12 cellular contexts compared by ENCODE assay signal in genomic region chr12:66092559-66093269, GRCh38. TPM values are rescaled to one million over a fixed set of nuclear protein-coding genes. Genes with fewer than 3 reads are reported as not detected.
DNase-seq lines count a peak whose midpoint lies in the region; ATAC-seq and TF ChIP-seq lines count a peak whose summit lies in the region.
"Had no signal": no experiment of that assay in that cellular context is flagged by ENCODE, and none has a peak within 500 bp of the region (broad histone marks: within the 10 kb centered on the region; RNA-seq: fewer than 3 reads in every experiment).

No MANE protein-coding gene starts in this region.

- peaks cover 2% of the 10 kb centered on the region for H3K4me1 ChIP-seq in IMR-90 (ENCODE audit: control insufficient read depth, insufficient read depth, low read length)
- H3K4me1 ChIP-seq in ovary (ENCODE audit: insufficient read depth), result no peaks in the 10 kb centered on the region
- H3K4me1 ChIP-seq in heart right ventricle, result peaks cover 0 to 13% (median 0%) of the 10 kb centered on the region in 9 donors

- H4K5ac ChIP-seq in IMR-90 (ENCODE audit: low read depth, low read length), result no peak overlapping the region

- H3K27ac Mint-ChIP-seq in activated CD8-positive, alpha-beta T cell treated with anti-CD3 and anti-CD28 coated beads for 36 hours, result no peak overlapping the region
- no peak overlapping the region for H3K27ac Mint-ChIP-seq in activated CD8-positive, alpha-beta T cell treated with anti-CD3 and anti-CD28 coated beads, Interleukin-2, amount 10 ng/mL, durations not matched to agents 7 days and 5 days
- H3K27ac Mint-ChIP-seq in stimulated activated memory B cell treated with anti-CD40 and anti-IgM and Interleukin-4, amounts not matched to agents 10 μg/mL and 1 μg/mL and 100 μg/mL, for 72 hours, result no peak overlapping the region
- H3K27ac Mint-ChIP-seq: activated CD4-positive, alpha-beta T cell treated with anti-CD3 and anti-CD28 coated beads, Interleukin-2, amount 10 ng/mL, durations not matched to agents 7 days and 5 days had no signal

- no peak overlapping the region for H4K91ac ChIP-seq in IMR-90 (ENCODE audit: insufficient read depth, low read depth, low read length)

- intact Hi-C loops in activated CD8-positive, alpha-beta T cell treated with anti-CD3 and anti-CD28 coated beads for 36 hours (cut with micrococcal nuclease), result no loop called here
- intact Hi-C loops in IMR-90 (cut with micrococcal nuclease) (no loop called here), ovary (cut with DNase I) (no loop called here), heart right ventricle (cut with DNase I) (no loop called here)

- H3K27me3 ChIP-seq in IMR-90 (ENCODE audit: control insufficient read depth, insufficient read depth, low read length) (no peaks in the 10 kb centered on the region), ovary (no peaks in the 10 kb centered on the region), heart right ventricle (peaks cover 0 to 3% (median 0%) of the 10 kb centered on the region in 7 donors)
- H3K27me3 ChIP-seq: esophagus muscularis mucosa, upper lobe of left lung had no signal

- DNase-seq in activated CD8-positive, alpha-beta T cell treated with anti-CD3 and anti-CD28 coated beads for 36 hours, result peak; percentile 15
- DNase-seq in activated CD8-positive, alpha-beta T cell treated with anti-CD3 and anti-CD28 coated beads, Interleukin-2, amount 10 ng/mL, durations not matched to agents 7 days and 5 days, result no peak
- DNase-seq in IMR-90, result peak; percentile 56
- DNase-seq in epithelial cell of prostate (ENCODE audit: low read depth, low spot score), result peak; percentile 49
- no peak for DNase-seq in ovary
- no peak for DNase-seq in NK-92 (lab: John Stamatoyannopoulos, UW; ENCODE audit: unreplicated experiment)
- no peak for DNase-seq in heart right ventricle
- DNase-seq: activated CD4-positive, alpha-beta T cell treated with anti-CD3 and anti-CD28 coated beads, Interleukin-2, amount 10 ng/mL, durations not matched to agents 7 days and 5 days; midbrain; upper lobe of left lung had no signal

- TF ChIP-seq CTCF in activated CD8-positive, alpha-beta T cell treated with anti-CD3 and anti-CD28 coated beads for 36 hours (IDR thresholded peaks at IDR 0.05), result no peak
- TF ChIP-seq CTCF in IMR-90 (conservative IDR thresholded peaks at IDR 0.05; ENCODE audit: low read depth, low read length) (no peak), ovary (IDR thresholded peaks at IDR 0.05) (no peak), heart right ventricle (IDR thresholded peaks at IDR 0.05) (no peak)

- H3K4me3 ChIP-seq in IMR-90 (ENCODE audit: insufficient read depth, low read depth, low read length) (no peak overlapping the region), ovary (no peak overlapping the region), heart right ventricle (no peak overlapping the region)
- H3K4me3 ChIP-seq: esophagus muscularis mucosa, upper lobe of left lung had no signal

- H3K9me1 ChIP-seq in IMR-90 (ENCODE audit: insufficient read depth, low read length), result no peaks in the 10 kb centered on the region

- in situ Hi-C loops in IMR-90 (cut with MboI; ENCODE audit: low sequenced_read_pairs), result no loop called here

- no peak overlapping the region for H2BK5ac ChIP-seq in IMR-90 (ENCODE audit: low read depth, low read length, poor library complexity, severe bottlenecking)

- H3K36me3 Mint-ChIP-seq in activated CD8-positive, alpha-beta T cell treated with anti-CD3 and anti-CD28 coated beads for 36 hours (ENCODE audit: low read depth), result no peaks in the 10 kb centered on the region
- H3K36me3 Mint-ChIP-seq in activated CD8-positive, alpha-beta T cell treated with anti-CD3 and anti-CD28 coated beads, Interleukin-2, amount 10 ng/mL, durations not matched to agents 7 days and 5 days (ENCODE audit: low read depth), result no peaks in the 10 kb centered on the region
- no peaks in the 10 kb centered on the region for H3K36me3 Mint-ChIP-seq in stimulated activated memory B cell treated with anti-CD40 and anti-IgM and Interleukin-4, amounts not matched to agents 10 μg/mL and 1 μg/mL and 100 μg/mL, for 72 hours

- no peak overlapping the region for H2AK5ac ChIP-seq in IMR-90 (ENCODE audit: low read depth, low read length)

- TF ChIP-seq POLR2A in IMR-90 (IDR thresholded peaks at IDR 0.05; ENCODE audit: low read depth, low read length) (no peak), ovary (IDR thresholded peaks at IDR 0.05) (no peak)

- no peak overlapping the region for H3K4ac ChIP-seq in IMR-90 (ENCODE audit: low read depth, low read length)

- H3K9ac ChIP-seq in IMR-90 (ENCODE audit: low read depth, low read length), result no peak overlapping the region

- H2AFZ ChIP-seq in IMR-90 (replicated peaks; ENCODE audit: low read length, poor library complexity), result no peak overlapping the region

- no peak overlapping the region for H2BK20ac ChIP-seq in IMR-90 (ENCODE audit: low read depth, low read length)

- no peak overlapping the region for H3K4me3 Mint-ChIP-seq in activated CD8-positive, alpha-beta T cell treated with anti-CD3 and anti-CD28 coated beads for 36 hours
- no peak overlapping the region for H3K4me3 Mint-ChIP-seq in activated CD8-positive, alpha-beta T cell treated with anti-CD3 and anti-CD28 coated beads, Interleukin-2, amount 10 ng/mL, durations not matched to agents 7 days and 5 days
- no peak overlapping the region for H3K4me3 Mint-ChIP-seq in stimulated activated memory B cell treated with anti-CD40 and anti-IgM and Interleukin-4, amounts not matched to agents 10 μg/mL and 1 μg/mL and 100 μg/mL, for 72 hours
- H3K4me3 Mint-ChIP-seq: activated CD4-positive, alpha-beta T cell treated with anti-CD3 and anti-CD28 coated beads, Interleukin-2, amount 10 ng/mL, durations not matched to agents 7 days and 5 days had no signal

- no peak overlapping the region for H3K56ac ChIP-seq in IMR-90 (ENCODE audit: extremely low read depth, insufficient read depth, low read length)

- dilution Hi-C loops in IMR-90 (cut with HindIII; ENCODE audit: low sequenced_read_pairs, unreplicated experiment), result no loop called here

- no peak overlapping the region for H3K18ac ChIP-seq in IMR-90 (ENCODE audit: low read depth, low read length)

- no CpG with 5 or more reads among the region's 1 CpG for WGBS in IMR-90 (ENCODE audit: extremely low coverage in 2 of 2, insufficient read length in 1 of 2), 2 experiments
- 2 to 7% (median 4%) methylated on average over 1 of the region's 1 CpG for WGBS in ovary, 3 donors
- 2 to 9% methylated on average over 1 of the region's 1 CpG for WGBS in heart right ventricle, 2 donors

- H3K14ac ChIP-seq in IMR-90 (replicated peaks; ENCODE audit: low read depth, low read length), result no peak overlapping the region

- H3K4me1 Mint-ChIP-seq in activated CD8-positive, alpha-beta T cell treated with anti-CD3 and anti-CD28 coated beads for 36 hours (ENCODE audit: low read depth), result peaks cover 4% of the 10 kb centered on the region
- no peaks in the 10 kb centered on the region for H3K4me1 Mint-ChIP-seq in activated CD8-positive, alpha-beta T cell treated with anti-CD3 and anti-CD28 coated beads, Interleukin-2, amount 10 ng/mL, durations not matched to agents 7 days and 5 days (ENCODE audit: low read depth)
- peaks cover 6% of the 10 kb centered on the region for H3K4me1 Mint-ChIP-seq in stimulated activated memory B cell treated with anti-CD40 and anti-IgM and Interleukin-4, amounts not matched to agents 10 μg/mL and 1 μg/mL and 100 μg/mL, for 72 hours
- H3K4me1 Mint-ChIP-seq: activated CD4-positive, alpha-beta T cell treated with anti-CD3 and anti-CD28 coated beads, Interleukin-2, amount 10 ng/mL, durations not matched to agents 7 days and 5 days had no signal

- POLR2A ChIA-PET in activated CD8-positive, alpha-beta T cell treated with anti-CD3 and anti-CD28 coated beads for 36 hours (lab: Charles Lee), result no interaction called here
- POLR2A ChIA-PET in activated CD8-positive, alpha-beta T cell treated with anti-CD3 and anti-CD28 coated beads, Interleukin-2, amount 10 ng/mL, durations not matched to agents 7 days and 5 days (lab: Charles Lee), result no interaction called here
- POLR2A ChIA-PET in IMR-90 (lab: Charles Lee; ENCODE audit: unreplicated experiment), result no interaction called here

- no peak overlapping the region for H2BK120ac ChIP-seq in IMR-90 (ENCODE audit: low read depth, low read length)

- no peak overlapping the region for H3K23ac ChIP-seq in IMR-90 (ENCODE audit: low read depth, low read length)

- no TSS peak for BruUV-seq in IMR-90 (replicated peaks; lab: Mats Ljungman, UMichigan)

- TF ChIP-seq EP300 in ovary (IDR thresholded peaks at IDR 0.05), result no peak

- ATAC-seq in activated CD8-positive, alpha-beta T cell treated with anti-CD3 and anti-CD28 coated beads for 36 hours, result no peak
- no peak for ATAC-seq in activated CD8-positive, alpha-beta T cell treated with anti-CD3 and anti-CD28 coated beads, Interleukin-2, amount 10 ng/mL, durations not matched to agents 7 days and 5 days
- ATAC-seq in IMR-90 (ENCODE audit: low read depth) (peak; percentile 44; the same call in 1 of the 2 replicates), heart right ventricle (no peak)
- ATAC-seq in stimulated activated memory B cell treated with anti-CD40 and anti-IgM and Interleukin-4, amounts not matched to agents 10 μg/mL and 1 μg/mL and 100 μg/mL, for 72 hours, result peak; percentile 54

- H3K27me3 Mint-ChIP-seq in activated CD8-positive, alpha-beta T cell treated with anti-CD3 and anti-CD28 coated beads for 36 hours, result peaks cover 4% of the 10 kb centered on the region
- H3K27me3 Mint-ChIP-seq in activated CD8-positive, alpha-beta T cell treated with anti-CD3 and anti-CD28 coated beads, Interleukin-2, amount 10 ng/mL, durations not matched to agents 7 days and 5 days (ENCODE audit: low read depth), result peaks cover 9% of the 10 kb centered on the region
- peaks cover 22% of the 10 kb centered on the region for H3K27me3 Mint-ChIP-seq in stimulated activated memory B cell treated with anti-CD40 and anti-IgM and Interleukin-4, amounts not matched to agents 10 μg/mL and 1 μg/mL and 100 μg/mL, for 72 hours

- no peaks in the 10 kb centered on the region for H3K9me3 Mint-ChIP-seq in activated CD8-positive, alpha-beta T cell treated with anti-CD3 and anti-CD28 coated beads for 36 hours
- H3K9me3 Mint-ChIP-seq in activated CD8-positive, alpha-beta T cell treated with anti-CD3 and anti-CD28 coated beads, Interleukin-2, amount 10 ng/mL, durations not matched to agents 7 days and 5 days (ENCODE audit: insufficient read depth), result no peaks in the 10 kb centered on the region
- peaks cover 2% of the 10 kb centered on the region for H3K9me3 Mint-ChIP-seq in stimulated activated memory B cell treated with anti-CD40 and anti-IgM and Interleukin-4, amounts not matched to agents 10 μg/mL and 1 μg/mL and 100 μg/mL, for 72 hours
- H3K9me3 Mint-ChIP-seq: activated CD4-positive, alpha-beta T cell treated with anti-CD3 and anti-CD28 coated beads, Interleukin-2, amount 10 ng/mL, durations not matched to agents 7 days and 5 days had no signal

- no peak for TF ChIP-seq RAD21 in IMR-90 (IDR thresholded peaks at IDR 0.05; ENCODE audit: low read length)

- CTCF ChIA-PET in activated CD8-positive, alpha-beta T cell treated with anti-CD3 and anti-CD28 coated beads for 36 hours (lab: Charles Lee), result no interaction called here
- CTCF ChIA-PET in activated CD8-positive, alpha-beta T cell treated with anti-CD3 and anti-CD28 coated beads, Interleukin-2, amount 10 ng/mL, durations not matched to agents 7 days and 5 days (lab: Charles Lee), result no interaction called here
- CTCF ChIA-PET in IMR-90 (lab: Yijun Ruan, JAX), result no interaction called here

- H3K9me3 ChIP-seq in IMR-90 (ENCODE audit: control insufficient read depth, insufficient read depth, low read length), result no peaks in the 10 kb centered on the region
- H3K9me3 ChIP-seq in ovary, result no peaks in the 10 kb centered on the region
- H3K9me3 ChIP-seq in heart right ventricle, result no peaks in the 10 kb centered on the region
- H3K9me3 ChIP-seq: esophagus muscularis mucosa, upper lobe of left lung had no signal

- H2BK15ac ChIP-seq in IMR-90 (ENCODE audit: low read depth, low read length), result no peak overlapping the region

- H4K8ac ChIP-seq in IMR-90 (ENCODE audit: low read depth in 2 of 2, low read length in 2 of 2), result no peak overlapping the region

- no peak overlapping the region for H2AK9ac ChIP-seq in IMR-90 (replicated peaks; ENCODE audit: low read depth, low read length, poor library complexity)

- H3K36me3 ChIP-seq in IMR-90 (ENCODE audit: control insufficient read depth, insufficient read depth, low read length) (no peaks in the 10 kb centered on the region), ovary (no peaks in the 10 kb centered on the region), heart right ventricle (no peaks in the 10 kb centered on the region)
- H3K36me3 ChIP-seq: esophagus muscularis mucosa, upper lobe of left lung had no signal

- H3K79me1 ChIP-seq in IMR-90 (ENCODE audit: low read depth in 1 of 2, low read length in 2 of 2), result no peaks in the 10 kb centered on the region

- peak overlapping the region; percentile 42 for H3K4me2 ChIP-seq in IMR-90 (ENCODE audit: low read depth, low read length)

- H4K20me1 ChIP-seq in IMR-90 (ENCODE audit: insufficient read depth, low read length), result no peaks in the 10 kb centered on the region

- H3K27ac ChIP-seq in IMR-90 (ENCODE audit: insufficient read depth, low read length) (no peak overlapping the region), epithelial cell of prostate (no peak overlapping the region), ovary (no peak overlapping the region), heart right ventricle (no peak overlapping the region)
- H3K27ac ChIP-seq: esophagus muscularis mucosa, upper lobe of left lung had no signal

RNA-seq across cellular contexts. Expression of gene LLPH, which starts 37.8 kb away (rescaled TPM):
- 10 to 100 TPM; 33.6 to 34.1 TPM for total RNA-seq in activated CD8-positive, alpha-beta T cell treated with anti-CD3 and anti-CD28 coated beads for 36 hours
- total RNA-seq in activated CD8-positive, alpha-beta T cell treated with anti-CD3 and anti-CD28 coated beads, Interleukin-2, amount 10 ng/mL, durations not matched to agents 7 days and 5 days, result 10 to 100 TPM; 35.9 to 39.1 TPM
- total RNA-seq in IMR-90 (2012; rRNA removed) (2.7 and 9.2 TPM in 2 replicates), ovary (10 to 100 TPM in 5 of 7 donors, 1 to 10 TPM in 2; 3.3 to 24.6 (median 21.5) TPM), heart right ventricle (10 to 100 TPM; 16.1 to 23.2 (median 18.9) TPM)
- polyA plus RNA-seq in IMR-90 (2012; rRNA removed) (13.0 and 17.0 TPM in 2 replicates), ovary (10 to 100 TPM; 16.6 to 56.0 TPM), heart right ventricle (10 to 100 TPM in 1 of 2 donors, 1 to 10 TPM in 1; 9.7 to 35.9 TPM)
- 0.54 and 0.95 TPM in 2 replicates for polyA plus RNA-seq in IMR-90 (2012; cell fraction: cytosol; rRNA removed)
- polyA plus RNA-seq in IMR-90 (2012; cell fraction: nucleus; rRNA removed; ENCODE audit: low replicate concordance), result 0.14 and 2.2 TPM in 2 replicates

Comparison
In these comparisons a context has a peak if more than half of its experiments do, and no peak if none do; other contexts are left out.
1. DNase-seq: peak in activated CD8-positive, alpha-beta T cell treated with anti-CD3 and anti-CD28 coated beads for 36 hours (single experiment), IMR-90 (single experiment) and epithelial cell of prostate (single experiment); none in activated CD8-positive, alpha-beta T cell treated with anti-CD3 and anti-CD28 coated beads, Interleukin-2, amount 10 ng/mL, durations not matched to agents 7 days and 5 days (single experiment), ovary (0 of 5), NK-92 (single experiment) and heart right ventricle (0 of 2).
2. ATAC-seq: peak in IMR-90 (single experiment) and stimulated activated memory B cell treated with anti-CD40 and anti-IgM and Interleukin-4, amounts not matched to agents 10 μg/mL and 1 μg/mL and 100 μg/mL, for 72 hours (single experiment); none in activated CD8-positive, alpha-beta T cell treated with anti-CD3 and anti-CD28 coated beads for 36 hours (single experiment), activated CD8-positive, alpha-beta T cell treated with anti-CD3 and anti-CD28 coated beads, Interleukin-2, amount 10 ng/mL, durations not matched to agents 7 days and 5 days (single experiment) and heart right ventricle (0 of 8).